ENCODE assay signal across 12 cellular contexts in genomic region chr11:12234216-12234615, GRCh38.
A peak's percentile ranks its signal among the peaks of the same experiment; 100 is the strongest.
DNase-seq lines count a peak whose midpoint lies in the region; ATAC-seq, FAIRE-seq and TF ChIP-seq lines count a peak whose summit lies in the region.
"Had no signal": no experiment of that assay in that cellular context is flagged by ENCODE, and none has a peak within 500 bp of the region (broad histone marks: within the 10 kb centered on the region; RNA-seq: fewer than 3 reads in every experiment).

No MANE protein-coding gene starts in this region.

- no peak for TF ChIP-seq EP300 in A549 (IDR thresholded peaks at IDR 0.05)

- FAIRE-seq in A549 (lab: Jason Lieb, UNC): no peak

- H3K4me2 ChIP-seq in A549: no peak overlapping the region; the same call in 2 of the 3 replicates

- TF ChIP-seq POLR2A in A549 (IDR thresholded peaks at IDR 0.05; ENCODE audit: low read length): no peak

- no peaks in the 10 kb centered on the region for H3K9me3 Mint-ChIP-seq in HFFc6
- no peaks in the 10 kb centered on the region for H3K9me3 Mint-ChIP-seq in natural killer cell treated with Interleukin-12 subunit alpha and Interleukin-12 subunit beta and Interleukin-15 and Interleukin-18, amount 100 ng/mL, for 72 hours
- H3K9me3 Mint-ChIP-seq: naive B cell had no signal

- TF ChIP-seq RAD21 in A549 (conservative IDR thresholded peaks at IDR 0.05 in 1 of 2, IDR thresholded peaks at IDR 0.05 in 1 of 2): no peak

- no peak for TF ChIP-seq CTCF in A549 (IDR thresholded peaks at IDR 0.05)
- TF ChIP-seq CTCF in HFFc6 (IDR thresholded peaks at IDR 0.05): no peak
- TF ChIP-seq CTCF in brain microvascular endothelial cell (IDR thresholded peaks at IDR 0.05; ENCODE audit: low read depth, low read length, missing control alignments): no peak
- TF ChIP-seq CTCF in WERI-Rb-1 (IDR thresholded peaks at IDR 0.05; ENCODE audit: low read depth, low read length): no peak

- H3K27ac ChIP-seq in A549: peak overlapping the region; percentile 81 to 87
- peak overlapping the region; percentile 91 for H3K27ac ChIP-seq in brain microvascular endothelial cell
- H3K27ac ChIP-seq in WERI-Rb-1: no peak overlapping the region

- H3K4me3 ChIP-seq in A549 (no peak overlapping the region), brain microvascular endothelial cell (ENCODE audit: low read depth, low read length) (no peak overlapping the region), WERI-Rb-1 (ENCODE audit: low read depth, low read length) (no peak overlapping the region)

- H3K27ac Mint-ChIP-seq in HFFc6: peak overlapping the region; percentile 97
- H3K27ac Mint-ChIP-seq in natural killer cell treated with Interleukin-12 subunit alpha and Interleukin-12 subunit beta and Interleukin-15 and Interleukin-18, amount 100 ng/mL, for 72 hours: peak overlapping the region; percentile 83 to 87
- H3K27ac Mint-ChIP-seq: naive B cell had no signal

- peaks cover 5% of the 10 kb centered on the region for H3K27me3 Mint-ChIP-seq in HFFc6 (ENCODE audit: insufficient read depth)
- H3K27me3 Mint-ChIP-seq in natural killer cell treated with Interleukin-12 subunit alpha and Interleukin-12 subunit beta and Interleukin-15 and Interleukin-18, amount 100 ng/mL, for 72 hours: no peaks in the 10 kb centered on the region

- DNase-seq in A549 (ENCODE audit: low read depth in 1 of 2, low spot score in 1 of 2) (no peak), HFFc6 (no peak), brain microvascular endothelial cell (no peak), WERI-Rb-1 (no peak), KBM-7 (no peak), ureter (ENCODE audit: low spot score) (no peak), OCI-M1 (lab: John Stamatoyannopoulos, UW) (no peak)
- DNase-seq in natural killer cell treated with Interleukin-12 subunit alpha and Interleukin-12 subunit beta and Interleukin-15 and Interleukin-18, amount 100 ng/mL, for 72 hours (ENCODE audit: low spot score): no peak
- DNase-seq: Karpas-422; naive B cell; stimulated activated CD8-positive, alpha-beta memory T cell treated with anti-CD3 and anti-CD28 coated beads, Interleukin-4, amount 100 ng/mL, for 48 hours had no signal

- POLR2A ChIA-PET in A549 (lab: Yijun Ruan, JAX): interaction anchor here (2.0 kb wide), 1 partner anchor 190 kb away, joined by 4 read pairs; no protein-coding TSS in a partner anchor

- H3K36me3 Mint-ChIP-seq in HFFc6 (ENCODE audit: low read depth): peaks cover 68% of the 10 kb centered on the region
- H3K36me3 Mint-ChIP-seq in natural killer cell treated with Interleukin-12 subunit alpha and Interleukin-12 subunit beta and Interleukin-15 and Interleukin-18, amount 100 ng/mL, for 72 hours: no peaks in the 10 kb centered on the region
- H3K36me3 Mint-ChIP-seq: naive B cell had no signal

- no peak overlapping the region for H3K4me3 Mint-ChIP-seq in HFFc6
- no peak overlapping the region for H3K4me3 Mint-ChIP-seq in natural killer cell treated with Interleukin-12 subunit alpha and Interleukin-12 subunit beta and Interleukin-15 and Interleukin-18, amount 100 ng/mL, for 72 hours
- H3K4me3 Mint-ChIP-seq: CD14-positive monocyte had no signal

- CTCF ChIA-PET in A549 (lab: Yijun Ruan, JAX): interaction anchor here (0.6 to 12.0 kb wide), 9 partner anchors 10 to 675 kb away, joined by 3 to 115 read pairs (median 7); no protein-coding TSS in a partner anchor

- in situ Hi-C loops in brain microvascular endothelial cell (cut with HindIII; ENCODE audit: low pct_ligation_motif_present, low sequenced_read_pairs): no loop called here
- in situ Hi-C loops in KBM-7 (cut with MboI; ENCODE audit: low pct_unique_long_range_greater_than_20kb, low sequenced_read_pairs): no loop called here

- peaks cover 59% of the 10 kb centered on the region for H3K4me1 ChIP-seq in A549

- WGBS in A549 (ENCODE audit: missing lambda C conversion rate): 14% methylated on average over 1 of the region's 1 CpG

- H3K4me1 Mint-ChIP-seq in HFFc6 (ENCODE audit: low read depth): peaks cover 91% of the 10 kb centered on the region
- peaks cover 36 to 40% of the 10 kb centered on the region in 2 donors for H3K4me1 Mint-ChIP-seq in natural killer cell treated with Interleukin-12 subunit alpha and Interleukin-12 subunit beta and Interleukin-15 and Interleukin-18, amount 100 ng/mL, for 72 hours (ENCODE audit: low read depth in 2 of 2)

- H3K36me3 ChIP-seq in brain microvascular endothelial cell (replicated peaks) (peaks cover 87% of the 10 kb centered on the region), WERI-Rb-1 (no peaks in the 10 kb centered on the region)

- H3K9me3 ChIP-seq in A549 (no peaks in the 10 kb centered on the region), WERI-Rb-1 (ENCODE audit: severe bottlenecking) (no peaks in the 10 kb centered on the region)

- H3K27me3 ChIP-seq in brain microvascular endothelial cell (replicated peaks): no peaks in the 10 kb centered on the region
- no peaks in the 10 kb centered on the region for H3K27me3 ChIP-seq in WERI-Rb-1 (ENCODE audit: insufficient read depth, low read depth, severe bottlenecking)

- ATAC-seq in A549: no peak
- ATAC-seq in natural killer cell treated with Interleukin-12 subunit alpha and Interleukin-12 subunit beta and Interleukin-15 and Interleukin-18, amount 100 ng/mL, for 72 hours: no peak

TF ChIP-seq in A549, 52 proteins besides CTCF, POLR2A, EP300 and RAD21:
- TF ChIP-seq EHMT2 (IDR thresholded peaks at IDR 0.05; ENCODE audit: low read depth) (no peak), FOSL2 (IDR thresholded peaks at IDR 0.05) (no peak), FOSL2 (CRISPR knock-in tag; IDR thresholded peaks at IDR 0.05) (no peak), SMC3 (IDR thresholded peaks at IDR 0.05) (no peak), CHD4 (IDR thresholded peaks at IDR 0.05; ENCODE audit: borderline replicate concordance) (no peak), HDAC2 (IDR thresholded peaks at IDR 0.05) (no peak), RARB (CRISPR knock-in tag; IDR thresholded peaks at IDR 0.05) (no peak), FOSB (CRISPR knock-in tag; IDR thresholded peaks at IDR 0.05) (no peak), E2F6 (IDR thresholded peaks at IDR 0.05; ENCODE audit: borderline replicate concordance, low read depth) (no peak), CEBPB (IDR thresholded peaks at IDR 0.05) (no peak), MYC (IDR thresholded peaks at IDR 0.05; ENCODE audit: borderline replicate concordance, low read length) (no peak), PHF8 (IDR thresholded peaks at IDR 0.05; ENCODE audit: borderline replicate concordance, low read depth) (no peak), ZSCAN20 (CRISPR knock-in tag; IDR thresholded peaks at IDR 0.05) (no peak)
TF ChIP-seq in A549: peak in this region for 0.
